ENCODE assay signal across 8 cellular contexts in genomic region chr3:156816794-156817741, GRCh38. TPM values are rescaled to one million over a fixed set of nuclear protein-coding genes. Genes with fewer than 3 reads are reported as not detected.
DNase-seq lines count a peak whose midpoint lies in the region; ATAC-seq and TF ChIP-seq lines count a peak whose summit lies in the region.

No MANE protein-coding gene starts in this region.

- no peaks in the 10 kb centered on the region for H3K9me3 Mint-ChIP-seq in dendritic cell treated with granulocyte-macrophage colony-stimulating factor and Interleukin-4, amounts not matched to agents 40 ng/mL and 50 ng/mL, for 4 days

- intact Hi-C loops in dendritic cell treated with granulocyte-macrophage colony-stimulating factor and Interleukin-4, amounts not matched to agents 40 ng/mL and 50 ng/mL, for 4 days (cut with micrococcal nuclease), result loop anchor here (1.0 to 10.0 kb wide), 4 partner anchors 9 to 272 kb away; partner anchors contain the start of genes LEKR1, SSR3 and TIPARP
- intact Hi-C loops in right lobe of liver (cut with DNase I), result loop anchor here in 1 of 2 donors (10.0 kb wide), 1 partner anchor 268 kb away; no protein-coding TSS in a partner anchor

- peak; percentile 53 for ATAC-seq in GM18870 (IDR thresholded peaks at IDR 0.05; ENCODE audit: unreplicated experiment)
- peak; percentile 70 for ATAC-seq in HG03095 (IDR thresholded peaks at IDR 0.05; ENCODE audit: unreplicated experiment)
- ATAC-seq in right lobe of liver, result peak; percentile 67 to 88 (median 86)

- under 1% methylated on average over 49 of the region's 72 CpGs for WGBS in right lobe of liver (ENCODE audit: insufficient coverage, low coverage, low lambda C conversion rate, missing lambda C conversion rate)

- no peaks in the 10 kb centered on the region for H3K9me3 ChIP-seq in right lobe of liver

- H3K27me3 ChIP-seq in right lobe of liver, result no peaks in the 10 kb centered on the region

- no peaks in the 10 kb centered on the region for H3K36me3 Mint-ChIP-seq in dendritic cell treated with granulocyte-macrophage colony-stimulating factor and Interleukin-4, amounts not matched to agents 40 ng/mL and 50 ng/mL, for 4 days (ENCODE audit: low read depth)

- no peak for TF ChIP-seq CTCF in AG09309 (IDR thresholded peaks at IDR 0.05; ENCODE audit: control insufficient read depth, insufficient read depth, low read depth, low read length, missing control alignments)
- peak in 1 of 4 donors; percentile 15 for TF ChIP-seq CTCF in right lobe of liver (IDR thresholded peaks at IDR 0.05)

- peaks cover 2% of the 10 kb centered on the region for H3K27me3 Mint-ChIP-seq in dendritic cell treated with granulocyte-macrophage colony-stimulating factor and Interleukin-4, amounts not matched to agents 40 ng/mL and 50 ng/mL, for 4 days

- peak overlapping the region; percentile 80 for H3K27ac Mint-ChIP-seq in dendritic cell treated with granulocyte-macrophage colony-stimulating factor and Interleukin-4, amounts not matched to agents 40 ng/mL and 50 ng/mL, for 4 days

- DNase-seq in AG09309 (ENCODE audit: low read depth) (peak; percentile 82), NCI-H226 (peak; percentile 75), right lobe of liver (peak; percentile 91 to 94 (median 94))
- DNase-seq in activated CD4-positive, alpha-beta T cell treated with anti-CD3 and anti-CD28 coated beads, Interleukin-2, amount 50 U/mL, for 24 hours (ENCODE audit: low read depth in 1 of 2, low spot score in 1 of 2), result peak; percentile 81 to 83
- DNase-seq in stimulated activated CD4-positive, alpha-beta T cell treated with anti-CD3 and anti-CD28 coated beads, Interleukin-4, amount 100 ng/mL, for 4 hours, result peak; percentile 83 to 89

- peak; percentile 91 for TF ChIP-seq POLR2A in right lobe of liver (IDR thresholded peaks at IDR 0.05)

- H3K4me1 Mint-ChIP-seq in dendritic cell treated with granulocyte-macrophage colony-stimulating factor and Interleukin-4, amounts not matched to agents 40 ng/mL and 50 ng/mL, for 4 days (ENCODE audit: low read depth), result peaks cover 40% of the 10 kb centered on the region

- peaks cover 0 to 40% (median 11%) of the 10 kb centered on the region in 4 donors for H3K4me1 ChIP-seq in right lobe of liver

- peak overlapping the region; percentile 18 for H3K4me3 ChIP-seq in AG09309 (ENCODE audit: control insufficient read depth, low read depth, low read length)
- H3K4me3 ChIP-seq in right lobe of liver, result peak overlapping the region; percentile 50 to 69 (median 59)

- H3K36me3 ChIP-seq in right lobe of liver, result no peaks in the 10 kb centered on the region

- H3K27ac ChIP-seq in right lobe of liver, result peak overlapping the region; percentile 95 to 98 (median 97)

- H3K4me3 Mint-ChIP-seq in dendritic cell treated with granulocyte-macrophage colony-stimulating factor and Interleukin-4, amounts not matched to agents 40 ng/mL and 50 ng/mL, for 4 days, result peak overlapping the region; percentile 75

RNA-seq across cellular contexts. Expression of gene LEKR1, which starts 9.1 kb away (rescaled TPM):
- total RNA-seq in right lobe of liver, result 1 to 10 TPM in 1 of 6 experiments, under 1 TPM in 3, not detected in 2; 0.49 to 1.4 (median 0.74) TPM

Comparison
In these comparisons a context has a peak if more than half of its experiments do, and no peak if none do; other contexts are left out.
1. Peak in every context shown above with its lines: DNase-seq, ATAC-seq, H3K4me3 ChIP-seq and H3K27ac ChIP-seq.